In the genomic region with DNA sequence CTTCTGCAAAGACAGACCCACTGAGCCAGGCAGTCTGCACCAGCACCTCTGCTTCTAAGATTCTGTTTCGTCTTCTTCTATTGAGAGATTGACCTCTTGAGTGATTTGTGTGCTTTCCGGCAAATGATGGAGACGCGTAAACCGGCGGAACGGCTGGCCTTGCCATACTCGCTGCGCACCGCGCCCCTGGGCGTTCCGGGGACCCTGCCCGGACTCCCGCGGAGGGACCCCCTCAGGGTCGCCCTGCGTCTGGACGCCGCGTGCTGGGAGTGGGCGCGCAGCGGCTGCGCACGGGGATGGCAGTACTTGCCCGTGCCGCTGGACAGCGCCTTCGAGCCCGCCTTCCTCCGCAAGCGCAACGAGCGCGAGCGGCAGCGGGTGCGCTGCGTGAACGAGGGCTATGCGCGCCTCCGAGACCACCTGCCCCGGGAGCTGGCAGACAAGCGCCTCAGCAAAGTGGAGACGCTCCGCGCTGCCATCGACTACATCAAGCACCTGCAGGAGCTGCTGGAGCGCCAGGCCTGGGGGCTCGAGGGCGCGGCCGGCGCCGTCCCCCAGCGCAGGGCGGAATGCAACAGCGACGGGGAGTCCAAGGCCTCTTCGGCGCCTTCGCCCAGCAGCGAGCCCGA, we compare ENCODE assay signal across 9 cellular contexts. TPM values are rescaled to one million over a fixed set of nuclear protein-coding genes. Genes with fewer than 3 reads are reported as not detected.
DNase-seq lines count a peak whose midpoint lies in the region; ATAC-seq and TF ChIP-seq lines count a peak whose summit lies in the region.
"Had no signal": no experiment of that assay in that cellular context is flagged by ENCODE, and none has a peak within 500 bp of the region (broad histone marks: within the 10 kb centered on the region; RNA-seq: fewer than 3 reads in every experiment).

No MANE protein-coding gene starts in this region.

- POLR2A ChIA-PET in CD8-positive, alpha-beta T cell (lab: Charles Lee), result no interaction called here
- POLR2A ChIA-PET in naive thymus-derived CD8-positive, alpha-beta T cell (lab: Charles Lee), result no interaction called here

- no peaks in the 10 kb centered on the region for H3K9me3 Mint-ChIP-seq in CD8-positive, alpha-beta T cell
- H3K9me3 Mint-ChIP-seq in naive thymus-derived CD8-positive, alpha-beta T cell, result no peaks in the 10 kb centered on the region

- H3K9me3 ChIP-seq in CD8-positive, alpha-beta T cell (ENCODE audit: low read length), result no peaks in the 10 kb centered on the region

- no peaks in the 10 kb centered on the region for H3K36me3 ChIP-seq in CD8-positive, alpha-beta T cell (ENCODE audit: insufficient read depth, low read length)

- peaks cover 23% of the 10 kb centered on the region for H3K4me1 Mint-ChIP-seq in CD8-positive, alpha-beta T cell (ENCODE audit: low read depth)
- H3K4me1 Mint-ChIP-seq in naive thymus-derived CD8-positive, alpha-beta T cell, result peaks cover 16 to 33% (median 23%) of the 10 kb centered on the region in 4 donors

- peak overlapping the region; percentile 4 for H3K4me3 ChIP-seq in CD8-positive, alpha-beta T cell (ENCODE audit: low read depth, low read length)
- peak overlapping the region in 56 of 59 donors; percentile 4 to 58 (median 36) for H3K4me3 ChIP-seq in dorsolateral prefrontal cortex

- peaks cover 72% of the 10 kb centered on the region for H3K27me3 Mint-ChIP-seq in CD8-positive, alpha-beta T cell (ENCODE audit: low read depth)
- peaks cover 41 to 81% (median 67%) of the 10 kb centered on the region in 5 donors for H3K27me3 Mint-ChIP-seq in naive thymus-derived CD8-positive, alpha-beta T cell

- peak overlapping the region; percentile 47 for H3K4me3 Mint-ChIP-seq in CD8-positive, alpha-beta T cell
- H3K4me3 Mint-ChIP-seq in naive thymus-derived CD8-positive, alpha-beta T cell, result peak overlapping the region; percentile 38 to 76 (median 64)

- H3K36me3 Mint-ChIP-seq in CD8-positive, alpha-beta T cell, result no peaks in the 10 kb centered on the region
- no peaks in the 10 kb centered on the region for H3K36me3 Mint-ChIP-seq in naive thymus-derived CD8-positive, alpha-beta T cell

- intact Hi-C loops in CD8-positive, alpha-beta T cell (cut with DNase I, micrococcal nuclease), result no loop called here
- intact Hi-C loops in dorsolateral prefrontal cortex (cut with DNase I), result no loop called here

- no peak for DNase-seq in CD8-positive, alpha-beta T cell
- DNase-seq in NCI-H1105 (lab: John Stamatoyannopoulos, UW), result peak; percentile 48
- DNase-seq in dorsolateral prefrontal cortex, result no peak
- peak in 1 of 10 donors; percentile 10 for DNase-seq in naive thymus-derived CD8-positive, alpha-beta T cell
- DNase-seq in COLO829 (ENCODE audit: low spot score), result no peak
- DNase-seq: caudate nucleus had no signal

- no peak overlapping the region for H3K27ac Mint-ChIP-seq in CD8-positive, alpha-beta T cell
- no peak overlapping the region for H3K27ac Mint-ChIP-seq in naive thymus-derived CD8-positive, alpha-beta T cell

- CTCF ChIA-PET in CD8-positive, alpha-beta T cell (lab: Charles Lee), result no interaction called here

- H3K27ac ChIP-seq in CD8-positive, alpha-beta T cell (ENCODE audit: low read depth, low read length), result no peak overlapping the region
- no peak overlapping the region for H3K27ac ChIP-seq in dorsolateral prefrontal cortex

- ATAC-seq in CD8-positive, alpha-beta T cell, result no peak
- peak; percentile 46 to 61 for ATAC-seq in naive thymus-derived CD8-positive, alpha-beta T cell
- ATAC-seq in GM21529 (IDR thresholded peaks at IDR 0.05; ENCODE audit: unreplicated experiment) (no peak), HG03108 (IDR thresholded peaks at IDR 0.05; ENCODE audit: unreplicated experiment) (no peak), HG02870 (IDR thresholded peaks at IDR 0.05; ENCODE audit: unreplicated experiment) (no peak)

- H3K27me3 ChIP-seq in CD8-positive, alpha-beta T cell (ENCODE audit: insufficient read depth, low read length), result peaks cover 20% of the 10 kb centered on the region
- peaks cover 0 to 67% (median 40%) of the 10 kb centered on the region in 45 donors for H3K27me3 ChIP-seq in dorsolateral prefrontal cortex

- TF ChIP-seq CTCF in CD8-positive, alpha-beta T cell (IDR thresholded peaks at IDR 0.05), result no peak
- no peak for TF ChIP-seq CTCF in dorsolateral prefrontal cortex (IDR thresholded peaks at IDR 0.05 in 54 of 56, conservative IDR thresholded peaks at IDR 0.05 in 2 of 56; ENCODE audit: low read depth in 1 of 56, partially characterized antibody in 56 of 56)

- H3K4me1 ChIP-seq in CD8-positive, alpha-beta T cell (ENCODE audit: insufficient read depth, low read length), result peaks cover 17% of the 10 kb centered on the region

RNA-seq across cellular contexts. Expression of a gene that starts 0.7 kb away (rescaled TPM):
- not detected for total RNA-seq in CD8-positive, alpha-beta T cell
- total RNA-seq in dorsolateral prefrontal cortex, result under 1 TPM in 4 of 120 experiments, not detected in 116; 0.20 to 0.49 (median 0.23) TPM
- not detected for total RNA-seq in naive thymus-derived CD8-positive, alpha-beta T cell
- not detected for polyA plus RNA-seq in naive thymus-derived CD8-positive, alpha-beta T cell

RNA-seq across cellular contexts. Expression of a gene that starts 14.3 kb away (rescaled TPM):
- 10 to 100 TPM; 44.9 to 46.0 TPM for total RNA-seq in CD8-positive, alpha-beta T cell
- total RNA-seq in dorsolateral prefrontal cortex, result 10 to 100 TPM; 21.5 to 45.7 (median 32.4) TPM
- 10 to 100 TPM; 33.8 to 40.4 TPM for total RNA-seq in naive thymus-derived CD8-positive, alpha-beta T cell
- 10 to 100 TPM; 11.1 to 19.1 (median 11.4) TPM for polyA plus RNA-seq in naive thymus-derived CD8-positive, alpha-beta T cell

Comparison
In these comparisons a context has a peak if more than half of its experiments do, and no peak if none do; other contexts are left out.
1. ATAC-seq: peak in naive thymus-derived CD8-positive, alpha-beta T cell (2 of 2); none in CD8-positive, alpha-beta T cell (single experiment), GM21529 (single experiment), HG03108 (single experiment) and HG02870 (single experiment).